Comparison of ENCODE assay signal across 7 cellular contexts in genomic region chr19:42683917-42684513, GRCh38.
A peak's percentile ranks its signal among the peaks of the same experiment; 100 is the strongest.
DNase-seq lines count a peak whose midpoint lies in the region; ATAC-seq and TF ChIP-seq lines count a peak whose summit lies in the region.

No MANE protein-coding gene starts in this region.

- H3K4me1 Mint-ChIP-seq in memory B cell = no peaks in the 10 kb centered on the region

- H3K9me2 ChIP-seq in DOHH2 (replicated peaks; ENCODE audit: control insufficient read depth, low read length) = no peaks in the 10 kb centered on the region

- peaks cover 2% of the 10 kb centered on the region for H3K27me3 Mint-ChIP-seq in memory B cell

- H3K4me1 ChIP-seq in DOHH2 (ENCODE audit: control insufficient read depth, low read length) = no peaks in the 10 kb centered on the region

- TF ChIP-seq CTCF in DOHH2 (IDR thresholded peaks at IDR 0.05; ENCODE audit: low read depth, low read length, poor library complexity, severe bottlenecking) = peak; percentile 82

- peak; percentile 47 for DNase-seq in HS-27A (ENCODE audit: low read depth)
- peak; percentile 54 for DNase-seq in astrocyte of the hippocampus (ENCODE audit: low read depth, low spot score)
- peak; percentile 11 to 19 for DNase-seq in memory B cell (ENCODE audit: low spot score in 2 of 2)
- DNase-seq in NCI-H146 treated with DMSO at 0.1 percent for 48 hours (lab: John Stamatoyannopoulos, UW; ENCODE audit: unreplicated experiment) = no peak
- DNase-seq in T-helper 9 cell = no peak

- ATAC-seq in memory B cell (ENCODE audit: low read depth) (no peak), GM21737 (IDR thresholded peaks at IDR 0.05; ENCODE audit: unreplicated experiment) (no peak)

- no peaks in the 10 kb centered on the region for H4K20me1 ChIP-seq in DOHH2 (ENCODE audit: control insufficient read depth, insufficient read depth, low read depth, low read length)

- no peak overlapping the region for H3K4me3 ChIP-seq in DOHH2 (ENCODE audit: low read length)

- H3K36me3 ChIP-seq in DOHH2 (ENCODE audit: control insufficient read depth, low read length) = no peaks in the 10 kb centered on the region

- H3F3A ChIP-seq in DOHH2 (ENCODE audit: control insufficient read depth, insufficient read depth) = no peaks in the 10 kb centered on the region

- no peaks in the 10 kb centered on the region for H3K27me3 ChIP-seq in DOHH2 (ENCODE audit: control insufficient read depth, low read length)

- H3K79me2 ChIP-seq in DOHH2 (ENCODE audit: control insufficient read depth, low read length) = no peaks in the 10 kb centered on the region

- no peak overlapping the region for H3K4me2 ChIP-seq in DOHH2 (ENCODE audit: low read length)

- H3K4me3 Mint-ChIP-seq in memory B cell = no peak overlapping the region

- peaks cover 10% of the 10 kb centered on the region for H3K9me3 Mint-ChIP-seq in memory B cell

- peaks cover 19% of the 10 kb centered on the region for H3K9me3 ChIP-seq in DOHH2 (ENCODE audit: control insufficient read depth, insufficient read depth, low read length)

- no peak overlapping the region for H3K27ac Mint-ChIP-seq in memory B cell

- no peak overlapping the region for H3K27ac ChIP-seq in DOHH2 (ENCODE audit: low read depth, low read length)

- H3K36me3 Mint-ChIP-seq in memory B cell = no peaks in the 10 kb centered on the region

Comparison
In these comparisons a context has a peak if more than half of its experiments do, and no peak if none do; other contexts are left out.
1. DNase-seq: peak in HS-27A (single experiment), astrocyte of the hippocampus (single experiment) and memory B cell (2 of 2); none in NCI-H146 treated with DMSO at 0.1 percent for 48 hours (single experiment) and T-helper 9 cell (single experiment).